In the genomic region with DNA sequence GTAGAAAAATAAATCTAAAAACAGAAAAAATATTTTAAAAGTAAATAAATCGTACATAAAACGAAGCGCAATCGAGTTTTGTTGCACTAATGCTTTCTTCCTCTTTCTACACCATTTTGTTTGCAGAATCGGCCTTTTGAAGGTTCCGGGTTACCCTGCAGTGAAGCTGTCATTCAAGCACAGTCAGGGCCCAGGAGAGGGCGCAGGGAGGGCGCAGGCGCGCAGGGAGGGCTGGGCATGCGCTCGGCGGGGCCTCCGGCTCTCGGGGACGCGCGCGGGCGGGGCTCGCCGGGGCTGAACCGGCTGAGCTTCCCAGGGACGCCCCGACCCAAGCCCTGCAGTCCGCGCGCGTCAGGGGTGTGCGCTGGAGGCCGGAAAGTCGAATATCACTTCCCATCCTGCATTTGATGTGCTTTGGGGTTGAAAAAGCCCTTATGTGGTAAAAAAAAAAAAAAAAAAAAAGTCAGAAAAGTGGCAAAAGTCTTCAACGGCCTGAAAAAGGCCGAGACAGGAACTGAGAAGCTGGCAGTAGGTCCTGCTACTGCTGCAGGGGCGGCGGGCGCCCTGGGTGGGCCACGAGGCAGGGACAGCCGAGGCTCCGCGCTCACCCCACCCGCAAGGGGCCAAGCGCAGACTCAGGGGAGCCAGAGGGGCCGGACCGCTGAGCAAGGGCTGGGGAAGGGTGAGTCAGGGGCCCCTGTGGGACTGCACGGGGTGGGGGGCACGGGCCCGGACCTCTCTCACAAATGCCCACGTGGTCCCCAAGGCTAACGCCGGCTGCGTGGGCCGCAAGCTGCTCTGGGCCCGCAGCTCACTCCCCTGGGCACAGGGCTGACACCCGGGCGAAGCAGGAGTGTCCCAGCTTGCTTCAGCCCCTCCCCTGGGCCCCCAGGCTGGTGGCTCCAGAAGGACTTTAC, we compare ENCODE assay signal across 9 cellular contexts. TPM values are rescaled to one million over a fixed set of nuclear protein-coding genes. Genes with fewer than 3 reads are reported as not detected.
DNase-seq lines count a peak whose midpoint lies in the region; ATAC-seq and TF ChIP-seq lines count a peak whose summit lies in the region.
"Had no signal": no experiment of that assay in that cellular context is flagged by ENCODE, and none has a peak within 500 bp of the region (broad histone marks: within the 10 kb centered on the region; RNA-seq: fewer than 3 reads in every experiment).

No MANE protein-coding gene starts in this region.

- peak; percentile 99 for ATAC-seq in HG03064 (IDR thresholded peaks at IDR 0.05; ENCODE audit: low read depth, unreplicated experiment)
- peak; percentile 100 for ATAC-seq in left colon

- TF ChIP-seq CTCF in coronary artery (IDR thresholded peaks at IDR 0.05): peak; percentile 20

- peak overlapping the region; percentile 86 for H3K27ac Mint-ChIP-seq in activated CD4-positive, alpha-beta T cell treated with anti-CD3 and anti-CD28 coated beads, Interleukin-2, amount 10 ng/mL, durations not matched to agents 7 days and 5 days

- H3K4me3 Mint-ChIP-seq in activated CD4-positive, alpha-beta T cell treated with anti-CD3 and anti-CD28 coated beads, Interleukin-2, amount 10 ng/mL, durations not matched to agents 7 days and 5 days: peak overlapping the region; percentile 54

- DNase-seq in SHP77 (lab: John Stamatoyannopoulos, UW): peak; percentile 32 to 44
- DNase-seq in SHP77 treated with DMSO at 0.1 percent for 48 hours (lab: John Stamatoyannopoulos, UW): no peak
- DNase-seq in NCI-H510A (lab: John Stamatoyannopoulos, UW): peak; percentile 53
- peak; percentile 90 for DNase-seq in activated CD4-positive, alpha-beta T cell treated with anti-CD3 and anti-CD28 coated beads, Interleukin-2, amount 10 ng/mL, durations not matched to agents 7 days and 5 days
- DNase-seq in coronary artery (ENCODE audit: low spot score): peak; percentile 91
- peak; percentile 93 for DNase-seq in left colon
- peak; percentile 65 to 84 (median 76) for DNase-seq in stimulated activated CD4-positive, alpha-beta T cell treated with anti-CD3 and anti-CD28 coated beads, Interleukin-1b, Interleukin-23, amount 100 ng/mL, for 24 hours (ENCODE audit: low read depth in 4 of 4, low spot score in 1 of 4)
- DNase-seq: DND-41 had no signal

- H3K27me3 Mint-ChIP-seq in activated CD4-positive, alpha-beta T cell treated with anti-CD3 and anti-CD28 coated beads, Interleukin-2, amount 10 ng/mL, durations not matched to agents 7 days and 5 days: peaks cover 6% of the 10 kb centered on the region

- H3K4me1 Mint-ChIP-seq in activated CD4-positive, alpha-beta T cell treated with anti-CD3 and anti-CD28 coated beads, Interleukin-2, amount 10 ng/mL, durations not matched to agents 7 days and 5 days: peaks cover 20% of the 10 kb centered on the region

- peak overlapping the region; percentile 59 for H3K4me3 ChIP-seq in coronary artery

- POLR2A ChIA-PET in activated CD4-positive, alpha-beta T cell treated with anti-CD3 and anti-CD28 coated beads, Interleukin-2, amount 10 ng/mL, durations not matched to agents 7 days and 5 days (lab: Charles Lee): no interaction called here

- peak overlapping the region; percentile 96 for H3K27ac ChIP-seq in coronary artery

- H3K9me3 Mint-ChIP-seq in activated CD4-positive, alpha-beta T cell treated with anti-CD3 and anti-CD28 coated beads, Interleukin-2, amount 10 ng/mL, durations not matched to agents 7 days and 5 days: peaks cover 14% of the 10 kb centered on the region

- CTCF ChIA-PET in activated CD4-positive, alpha-beta T cell treated with anti-CD3 and anti-CD28 coated beads, Interleukin-2, amount 10 ng/mL, durations not matched to agents 7 days and 5 days (lab: Charles Lee): interaction anchor here (0.7 to 1.1 kb wide), 4 partner anchors 11 to 295 kb away, joined by 3 to 4 read pairs (median 3); no protein-coding TSS in a partner anchor

- intact Hi-C loops in left colon (cut with DNase I, micrococcal nuclease): no loop called here

- H3K36me3 Mint-ChIP-seq in activated CD4-positive, alpha-beta T cell treated with anti-CD3 and anti-CD28 coated beads, Interleukin-2, amount 10 ng/mL, durations not matched to agents 7 days and 5 days (ENCODE audit: low read depth): peaks cover 8% of the 10 kb centered on the region

RNA-seq across cellular contexts. Expression of a gene that starts 40.5 kb away (rescaled TPM):
- total RNA-seq in activated CD4-positive, alpha-beta T cell treated with anti-CD3 and anti-CD28 coated beads, Interleukin-2, amount 10 ng/mL, durations not matched to agents 7 days and 5 days: not detected
- 10 to 100 TPM in 1 of 2 donors, 1 to 10 TPM in 1; 5.0 to 13.6 TPM for total RNA-seq in left colon

Comparison
In these comparisons a context has a peak if more than half of its experiments do, and no peak if none do; other contexts are left out.
1. RNA of a gene that starts 40.5 kb away (total RNA-seq): 5.0 to 13.6 TPM in left colon; not detected in activated CD4-positive, alpha-beta T cell treated with anti-CD3 and anti-CD28 coated beads, Interleukin-2, amount 10 ng/mL, durations not matched to agents 7 days and 5 days; every median in the first group is over 4 times any median in the second.